8 cellular contexts compared by ENCODE assay signal in the genomic region with DNA sequence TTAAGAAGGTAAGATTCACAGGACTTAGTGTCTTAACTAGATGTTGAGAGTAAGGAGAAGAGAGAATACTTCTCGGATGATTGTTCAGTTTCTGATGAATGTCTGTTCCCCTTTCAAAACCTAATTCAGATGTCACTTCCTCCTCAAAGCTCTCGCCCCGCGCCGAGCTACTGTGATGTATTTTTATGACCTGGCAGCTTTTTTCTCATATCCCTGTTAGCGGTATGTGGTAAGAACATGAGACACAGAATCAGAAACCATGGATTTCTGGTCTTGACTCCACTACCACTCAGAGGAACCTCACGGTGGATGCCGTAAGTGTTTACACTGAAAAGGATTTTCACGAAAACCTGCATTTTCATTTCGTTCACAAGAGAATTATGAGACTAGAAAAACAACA. TPM values are rescaled to one million over a fixed set of nuclear protein-coding genes. Genes with fewer than 3 reads are reported as not detected.
DNase-seq lines count a peak whose midpoint lies in the region; ATAC-seq and TF ChIP-seq lines count a peak whose summit lies in the region.

No MANE protein-coding gene starts in this region.

- H3K4me3 ChIP-seq in OCI-LY7 (ENCODE audit: low read depth, low read length, poor library complexity, severe bottlenecking) (peak overlapping the region; percentile 60), upper lobe of right lung (no peak overlapping the region), smooth muscle cell (no peak overlapping the region)
- no peak overlapping the region for H3K4me3 ChIP-seq in effector memory CD4-positive, alpha-beta T cell (ENCODE audit: insufficient read depth, low read depth, low read length, poor library complexity, severe bottlenecking)

- POLR2A ChIA-PET in OCI-LY7 (lab: Charles Lee) = interaction anchor here (0.7 to 2.8 kb wide), 28 partner anchors 9 to 95 kb away, joined by 3 to 30 read pairs (median 3); partner anchors contain the start of gene CCR6

- TF ChIP-seq CTCF in OCI-LY7 (conservative IDR thresholded peaks at IDR 0.05; ENCODE audit: low read length) = no peak
- TF ChIP-seq CTCF in upper lobe of right lung (IDR thresholded peaks at IDR 0.05) = no peak
- no peak for TF ChIP-seq CTCF in smooth muscle cell (IDR thresholded peaks at IDR 0.05; ENCODE audit: borderline replicate concordance, insufficient read depth, poor library complexity, severe bottlenecking)

- CTCF ChIA-PET in OCI-LY7 (lab: Charles Lee; ENCODE audit: unreplicated experiment) = interaction anchor here (0.8 to 1.9 kb wide), 7 partner anchors 9 to 94 kb away, joined by 3 to 11 read pairs (median 3); partner anchors contain the start of gene CEP43

- H3K4me1 ChIP-seq in OCI-LY7 (ENCODE audit: insufficient read depth, low read length, poor library complexity, severe bottlenecking) (peaks cover 74% of the 10 kb centered on the region), upper lobe of right lung (no peaks in the 10 kb centered on the region), smooth muscle cell (ENCODE audit: low read depth) (no peaks in the 10 kb centered on the region)
- H3K4me1 ChIP-seq in effector memory CD4-positive, alpha-beta T cell (ENCODE audit: control insufficient read depth, insufficient read depth, low read length, poor library complexity, severe bottlenecking) = peaks cover 23% of the 10 kb centered on the region

- peak overlapping the region; percentile 94 for H3K27ac ChIP-seq in OCI-LY7 (ENCODE audit: low read depth, low read length, poor library complexity, severe bottlenecking)
- peak overlapping the region; percentile 61 for H3K27ac ChIP-seq in effector memory CD4-positive, alpha-beta T cell (ENCODE audit: insufficient read depth, low read length, poor library complexity, severe bottlenecking)
- H3K27ac ChIP-seq in upper lobe of right lung = peak overlapping the region; percentile 14
- no peak overlapping the region for H3K27ac ChIP-seq in smooth muscle cell (ENCODE audit: low read depth)

- H3K79me2 ChIP-seq in OCI-LY7 (ENCODE audit: insufficient read depth, low read depth, low read length) (0 out of 2 replicates have a peak, but pooled peaks cover 3% of the 10 kb centered on the region), smooth muscle cell (ENCODE audit: low read depth) (no peaks in the 10 kb centered on the region)

- DNase-seq in OCI-LY7 (ENCODE audit: low spot score) (peak; percentile 88), upper lobe of right lung (no peak), ecto neural progenitor cell (ENCODE audit: low spot score) (no peak), smooth muscle cell (lab: John Stamatoyannopoulos, UW; ENCODE audit: unreplicated experiment) (no peak), RKO (ENCODE audit: low spot score) (no peak)
- peak; percentile 16 to 39 (median 17) for DNase-seq in effector memory CD4-positive, alpha-beta T cell

- H3F3A ChIP-seq in smooth muscle cell (ENCODE audit: low read depth) = no peaks in the 10 kb centered on the region

- H3K9me3 ChIP-seq in OCI-LY7 (ENCODE audit: low read length) (no peaks in the 10 kb centered on the region), upper lobe of right lung (no peaks in the 10 kb centered on the region), smooth muscle cell (replicated peaks; ENCODE audit: low read depth) (no peaks in the 10 kb centered on the region)
- H3K9me3 ChIP-seq in effector memory CD4-positive, alpha-beta T cell (ENCODE audit: control insufficient read depth, low read length) = no peaks in the 10 kb centered on the region

- peak overlapping the region; percentile 83 for H3K4me2 ChIP-seq in OCI-LY7 (ENCODE audit: low read length)
- no peak overlapping the region for H3K4me2 ChIP-seq in smooth muscle cell

- H2AFZ ChIP-seq in OCI-LY7 (ENCODE audit: low read length) = peak overlapping the region; percentile 78
- no peak overlapping the region for H2AFZ ChIP-seq in smooth muscle cell (ENCODE audit: low read depth)

- intact Hi-C loops in OCI-LY7 (cut with micrococcal nuclease; ENCODE audit: unreplicated experiment) (loop anchor here (1.0 to 5.0 kb wide), 4 partner anchors 45 to 97 kb away; no protein-coding TSS in a partner anchor), upper lobe of right lung (cut with DNase I) (no loop called here)

- H4K20me1 ChIP-seq in OCI-LY7 (ENCODE audit: insufficient read depth, low read length) (no peaks in the 10 kb centered on the region), smooth muscle cell (ENCODE audit: low read depth) (no peaks in the 10 kb centered on the region)

- H3K9ac ChIP-seq in smooth muscle cell (ENCODE audit: low read depth) = no peak overlapping the region

- WGBS in smooth muscle cell (ENCODE audit: low lambda C conversion rate) = 96% methylated on average over 10 of the region's 10 CpGs

- BruUV-seq in OCI-LY7 (replicated peaks; lab: Mats Ljungman, UMichigan) = no TSS peak

- H3K27me3 ChIP-seq in effector memory CD4-positive, alpha-beta T cell (replicated peaks; ENCODE audit: control insufficient read depth, insufficient read depth, low read length, poor library complexity, severe bottlenecking) = no peaks in the 10 kb centered on the region
- H3K27me3 ChIP-seq in upper lobe of right lung (no peaks in the 10 kb centered on the region), smooth muscle cell (ENCODE audit: low read depth) (no peaks in the 10 kb centered on the region)

- ATAC-seq in GM18858 (IDR thresholded peaks at IDR 0.05; ENCODE audit: unreplicated experiment) (peak; percentile 84), HG02798 (IDR thresholded peaks at IDR 0.05; ENCODE audit: poor library complexity, unreplicated experiment) (peak; percentile 83), upper lobe of right lung (peak; percentile 63)

- H3K36me3 ChIP-seq in OCI-LY7 (ENCODE audit: insufficient read depth, low read length) (peaks cover 4% of the 10 kb centered on the region; the same call in 1 of the 2 replicates), upper lobe of right lung (no peaks in the 10 kb centered on the region), smooth muscle cell (ENCODE audit: low read depth) (no peaks in the 10 kb centered on the region)
- no peaks in the 10 kb centered on the region for H3K36me3 ChIP-seq in effector memory CD4-positive, alpha-beta T cell (ENCODE audit: control insufficient read depth, insufficient read depth, low read length)

- H3K9me2 ChIP-seq in OCI-LY7 (ENCODE audit: insufficient read depth, low read length) = no peaks in the 10 kb centered on the region

RNA-seq across cellular contexts. Expression of gene CEP43, which starts 48.4 kb away (rescaled TPM):
- total RNA-seq in OCI-LY7 (2014; rRNA removed; shearing (Covaris generic)) = 41.2 and 48.1 TPM in 2 replicates
- total RNA-seq in OCI-LY7 (2022) (34.3 and 40.4 TPM in 2 replicates), upper lobe of right lung (10.7 TPM), smooth muscle cell (16.0 and 26.0 TPM in 2 replicates)
- polyA plus RNA-seq in smooth muscle cell = 9.7 and 13.2 TPM in 2 replicates

Comparison
In these comparisons a context has a peak if more than half of its experiments do, and no peak if none do; other contexts are left out.
1. DNase-seq: peak in OCI-LY7 (single experiment) and effector memory CD4-positive, alpha-beta T cell (3 of 3); none in upper lobe of right lung (single experiment), ecto neural progenitor cell (single experiment), smooth muscle cell (single experiment) and RKO (single experiment).
2. Peak in every context shown above with its lines, with median percentiles within 50 percentile points of each other: ATAC-seq.